Comparison of ENCODE assay signal across 8 cellular contexts in genomic region chr6:138162104-138162946, GRCh38. TPM values are rescaled to one million over a fixed set of nuclear protein-coding genes. Genes with fewer than 3 reads are reported as not detected.
DNase-seq lines count a peak whose midpoint lies in the region; ATAC-seq and TF ChIP-seq lines count a peak whose summit lies in the region.

No MANE protein-coding gene starts in this region.

- peaks cover 5% of the 10 kb centered on the region for H3K4me1 Mint-ChIP-seq in activated naive CD4-positive, alpha-beta T cell treated with anti-CD3 and anti-CD28 coated beads, Interleukin-2, amount 50 U/mL, for 24 hours

- H2BK15ac ChIP-seq in mesendoderm (replicated peaks; ENCODE audit: low read depth): no peak overlapping the region

- no peak overlapping the region for H3K4ac ChIP-seq in mesendoderm (ENCODE audit: low read depth, low read length)

- H3K27ac ChIP-seq in effector memory CD4-positive, alpha-beta T cell (ENCODE audit: insufficient read depth, low read length, poor library complexity, severe bottlenecking): no peak overlapping the region
- H3K27ac ChIP-seq in mesendoderm (ENCODE audit: low read depth, low read length) (no peak overlapping the region), tibial nerve (peak overlapping the region in 2 of 4 donors; percentile 62 to 84)

- peak overlapping the region; percentile 69 for H3K4me3 Mint-ChIP-seq in activated naive CD4-positive, alpha-beta T cell treated with anti-CD3 and anti-CD28 coated beads, Interleukin-2, amount 50 U/mL, for 24 hours

- peaks cover 7% of the 10 kb centered on the region for H3K4me1 ChIP-seq in effector memory CD4-positive, alpha-beta T cell (ENCODE audit: control insufficient read depth, insufficient read depth, low read length, poor library complexity, severe bottlenecking)
- peaks cover 1% of the 10 kb centered on the region for H3K4me1 ChIP-seq in mesendoderm (ENCODE audit: control insufficient read depth, low read depth, low read length)
- peaks cover 0 to 14% (median 5%) of the 10 kb centered on the region in 4 donors for H3K4me1 ChIP-seq in tibial nerve

- H3K27me3 Mint-ChIP-seq in activated naive CD4-positive, alpha-beta T cell treated with anti-CD3 and anti-CD28 coated beads, Interleukin-2, amount 50 U/mL, for 24 hours: peaks cover 49% of the 10 kb centered on the region

- H3K9me3 Mint-ChIP-seq in activated naive CD4-positive, alpha-beta T cell treated with anti-CD3 and anti-CD28 coated beads, Interleukin-2, amount 50 U/mL, for 24 hours: no peaks in the 10 kb centered on the region

- no peak overlapping the region for H3K27ac Mint-ChIP-seq in activated naive CD4-positive, alpha-beta T cell treated with anti-CD3 and anti-CD28 coated beads, Interleukin-2, amount 50 U/mL, for 24 hours

- H3K9ac ChIP-seq in mesendoderm (ENCODE audit: low read length): peak overlapping the region; percentile 55

- ATAC-seq in HG03139 (IDR thresholded peaks at IDR 0.05; ENCODE audit: unreplicated experiment): peak; percentile 24

- H3K4me2 ChIP-seq in mesendoderm (ENCODE audit: low read length): peak overlapping the region; percentile 86

- no peaks in the 10 kb centered on the region for H3K36me3 Mint-ChIP-seq in activated naive CD4-positive, alpha-beta T cell treated with anti-CD3 and anti-CD28 coated beads, Interleukin-2, amount 50 U/mL, for 24 hours

- no peaks in the 10 kb centered on the region for H3K36me3 ChIP-seq in effector memory CD4-positive, alpha-beta T cell (ENCODE audit: control insufficient read depth, insufficient read depth, low read length)
- H3K36me3 ChIP-seq in mesendoderm (ENCODE audit: control insufficient read depth, insufficient read depth, low read length) (no peaks in the 10 kb centered on the region), tibial nerve (no peaks in the 10 kb centered on the region)

- peak overlapping the region; percentile 61 for H3K4me3 ChIP-seq in effector memory CD4-positive, alpha-beta T cell (ENCODE audit: insufficient read depth, low read depth, low read length, poor library complexity, severe bottlenecking)
- H3K4me3 ChIP-seq in mesendoderm (ENCODE audit: low read length): peak overlapping the region; percentile 53
- H3K4me3 ChIP-seq in tibial nerve: peak overlapping the region; percentile 38 to 65 (median 53)

- H3K56ac ChIP-seq in mesendoderm (ENCODE audit: low read length): peak overlapping the region; percentile 72

- H3K79me2 ChIP-seq in mesendoderm (ENCODE audit: control insufficient read depth, insufficient read depth, low read length): no peaks in the 10 kb centered on the region

- no peaks in the 10 kb centered on the region for H3K9me3 ChIP-seq in effector memory CD4-positive, alpha-beta T cell (ENCODE audit: control insufficient read depth, low read length)
- no peaks in the 10 kb centered on the region for H3K9me3 ChIP-seq in tibial nerve

- no peak for TF ChIP-seq CTCF in tibial nerve (IDR thresholded peaks at IDR 0.05)

- no peak overlapping the region for H2AK5ac ChIP-seq in mesendoderm (ENCODE audit: low read length)

- no CpG with 5 or more reads among the region's 53 CpGs for WGBS in mesendoderm (ENCODE audit: extremely low coverage, insufficient coverage, low lambda C conversion rate)
- WGBS in tibial nerve, 2 donors: 6 to 9% methylated on average over 25 to 28 of the region's 53 CpGs

- no peak overlapping the region for H4K5ac ChIP-seq in mesendoderm (ENCODE audit: low read length)

- no peak for TF ChIP-seq EP300 in tibial nerve (IDR thresholded peaks at IDR 0.05)

- H3K27me3 ChIP-seq in effector memory CD4-positive, alpha-beta T cell (replicated peaks; ENCODE audit: control insufficient read depth, insufficient read depth, low read length, poor library complexity, severe bottlenecking): peaks cover 35% of the 10 kb centered on the region
- H3K27me3 ChIP-seq in mesendoderm (ENCODE audit: insufficient read depth, low read length, poor library complexity) (peaks cover 3% of the 10 kb centered on the region), tibial nerve (peaks cover 0 to 40% of the 10 kb centered on the region in 2 donors)

- no peak for TF ChIP-seq POLR2A in tibial nerve (IDR thresholded peaks at IDR 0.05)

- H3K18ac ChIP-seq in mesendoderm (ENCODE audit: low read length): no peak overlapping the region

- H4K8ac ChIP-seq in mesendoderm (ENCODE audit: low read depth, low read length): no peak overlapping the region

- DNase-seq in activated naive CD4-positive, alpha-beta T cell (lab: John Stamatoyannopoulos, UW): no peak
- DNase-seq in RPMI8226 (peak; percentile 15), mesendoderm (peak; percentile 43), tibial nerve (ENCODE audit: low spot score in 2 of 2) (peak in 1 of 2 donors; percentile 14), COR-L47 (lab: John Stamatoyannopoulos, UW) (no peak)
- DNase-seq in effector memory CD4-positive, alpha-beta T cell: no peak

- no peak overlapping the region for H2BK5ac ChIP-seq in mesendoderm (ENCODE audit: low read length)

- H3K79me1 ChIP-seq in mesendoderm (ENCODE audit: low read length): no peaks in the 10 kb centered on the region

- H3K23ac ChIP-seq in mesendoderm (ENCODE audit: low read length): no peak overlapping the region

- H2BK120ac ChIP-seq in mesendoderm (ENCODE audit: low read depth, low read length): no peak overlapping the region

RNA-seq across cellular contexts. Expression of gene ARFGEF3, which starts 0.6 kb away (rescaled TPM):
- 8.2 TPM for polyA plus RNA-seq in mesendoderm (2013, experiment 1 of 2)
- polyA plus RNA-seq in mesendoderm (2013, experiment 2 of 2): 8.0 TPM
- total RNA-seq in tibial nerve: 1 to 10 TPM; 3.9 to 6.9 (median 5.4) TPM

RNA-seq across cellular contexts. Expression of gene PERP, which starts 55.1 kb away (rescaled TPM):
- 82.2 TPM for polyA plus RNA-seq in mesendoderm (2013, experiment 1 of 2)
- polyA plus RNA-seq in mesendoderm (2013, experiment 2 of 2): 82.8 TPM
- total RNA-seq in tibial nerve: 10 to 100 TPM; 15.3 to 29.1 (median 27.7) TPM

RNA-seq across cellular contexts. Expression of gene PBOV1, which starts 56.0 kb away (rescaled TPM):
- polyA plus RNA-seq in mesendoderm (2013, experiment 1 of 2): not detected
- not detected for polyA plus RNA-seq in mesendoderm (2013, experiment 2 of 2)
- not detected for total RNA-seq in tibial nerve

Comparison
In these comparisons a context has a peak if more than half of its experiments do, and no peak if none do; other contexts are left out.
1. DNase-seq: peak in RPMI8226 (single experiment) and mesendoderm (single experiment); none in activated naive CD4-positive, alpha-beta T cell (0 of 4), effector memory CD4-positive, alpha-beta T cell (0 of 3) and COR-L47 (single experiment).
2. Peak in every context shown above with its lines, with median percentiles within 50 percentile points of each other: H3K4me3 ChIP-seq.